12 cellular contexts compared by ENCODE assay signal in the genomic region with DNA sequence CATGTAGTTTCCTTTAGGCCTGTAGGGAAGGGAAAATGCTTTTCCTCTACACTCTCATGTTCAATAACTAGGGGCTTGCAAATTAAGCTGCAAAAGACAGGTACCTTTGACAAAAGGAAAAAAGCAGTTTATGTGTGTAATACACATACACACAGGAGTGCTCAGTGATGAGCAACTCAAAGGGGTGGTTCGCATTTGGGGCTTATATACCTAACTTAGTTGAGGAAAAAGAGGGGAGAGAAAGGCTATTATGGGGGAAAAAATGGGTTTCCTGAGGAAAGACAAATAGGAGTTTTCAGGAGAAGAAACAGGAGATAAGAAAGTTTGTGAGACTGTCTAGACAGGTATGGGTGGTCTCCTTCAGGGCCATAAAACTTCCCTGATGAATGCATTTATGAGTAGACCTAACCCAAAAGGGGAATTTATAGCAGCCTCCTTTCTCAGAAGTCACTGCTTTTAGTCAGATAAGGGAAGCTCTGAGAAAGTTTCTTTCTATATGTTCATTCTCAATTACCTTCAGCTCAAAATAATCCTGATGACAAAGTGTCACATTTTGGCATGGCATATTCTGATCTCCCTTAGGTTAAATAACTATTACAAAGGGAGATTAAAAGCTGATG. TPM values are rescaled to one million over a fixed set of nuclear protein-coding genes. Genes with fewer than 3 reads are reported as not detected.
DNase-seq lines count a peak whose midpoint lies in the region; ATAC-seq lines count a peak whose summit lies in the region.
"Had no signal": no experiment of that assay in that cellular context is flagged by ENCODE, and none has a peak within 500 bp of the region (broad histone marks: within the 10 kb centered on the region; RNA-seq: fewer than 3 reads in every experiment).

No MANE protein-coding gene starts in this region.

- no peaks in the 10 kb centered on the region for H3K27me3 Mint-ChIP-seq in activated naive CD4-positive, alpha-beta T cell treated with anti-CD3 and anti-CD28 coated beads for 36 hours (ENCODE audit: low read depth)
- H3K27me3 Mint-ChIP-seq in IgD-negative memory B cell, result no peaks in the 10 kb centered on the region
- no peaks in the 10 kb centered on the region for H3K27me3 Mint-ChIP-seq in activated T-helper 17 cell treated with anti-CD3 and anti-CD28 coated beads, Interleukin-2, amount 50 U/mL, for 72 hours
- no peaks in the 10 kb centered on the region for H3K27me3 Mint-ChIP-seq in stimulated activated naive B cell treated with anti-CD40 and anti-IgM and Interleukin-4, amounts not matched to agents 10 μg/mL and 1 μg/mL and 100 μg/mL, for 72 hours

- H3K4me3 Mint-ChIP-seq in activated naive CD4-positive, alpha-beta T cell treated with anti-CD3 and anti-CD28 coated beads for 36 hours, result peak overlapping the region; percentile 59
- H3K4me3 Mint-ChIP-seq in IgD-negative memory B cell, result peak overlapping the region in 2 of 4 donors; percentile 20 to 86
- H3K4me3 Mint-ChIP-seq in activated T-helper 17 cell treated with anti-CD3 and anti-CD28 coated beads, Interleukin-2, amount 50 U/mL, for 72 hours, result peak overlapping the region; percentile 91
- H3K4me3 Mint-ChIP-seq in stimulated activated naive B cell treated with anti-CD40 and anti-IgM and Interleukin-4, amounts not matched to agents 10 μg/mL and 1 μg/mL and 100 μg/mL, for 72 hours, result peak overlapping the region; percentile 33 to 61

- no peaks in the 10 kb centered on the region for H3K9me3 Mint-ChIP-seq in activated naive CD4-positive, alpha-beta T cell treated with anti-CD3 and anti-CD28 coated beads for 36 hours
- no peaks in the 10 kb centered on the region for H3K9me3 Mint-ChIP-seq in IgD-negative memory B cell
- H3K9me3 Mint-ChIP-seq in activated T-helper 17 cell treated with anti-CD3 and anti-CD28 coated beads, Interleukin-2, amount 50 U/mL, for 72 hours, result no peaks in the 10 kb centered on the region
- H3K9me3 Mint-ChIP-seq in stimulated activated naive B cell treated with anti-CD40 and anti-IgM and Interleukin-4, amounts not matched to agents 10 μg/mL and 1 μg/mL and 100 μg/mL, for 72 hours, result no peaks in the 10 kb centered on the region

- CTCF ChIA-PET in activated naive CD4-positive, alpha-beta T cell treated with anti-CD3 and anti-CD28 coated beads for 36 hours (lab: Charles Lee), result interaction anchor here (0.6 to 1.4 kb wide), 8 partner anchors 9 to 158 kb away, joined by 3 to 13 read pairs (median 4); no protein-coding TSS in a partner anchor

- peaks cover 13% of the 10 kb centered on the region for H3K36me3 Mint-ChIP-seq in activated naive CD4-positive, alpha-beta T cell treated with anti-CD3 and anti-CD28 coated beads for 36 hours (ENCODE audit: low read depth)
- H3K36me3 Mint-ChIP-seq in IgD-negative memory B cell, result no peaks in the 10 kb centered on the region
- peaks cover 11% of the 10 kb centered on the region for H3K36me3 Mint-ChIP-seq in activated T-helper 17 cell treated with anti-CD3 and anti-CD28 coated beads, Interleukin-2, amount 50 U/mL, for 72 hours (ENCODE audit: low read depth)
- peaks cover 3 to 15% of the 10 kb centered on the region in 2 donors for H3K36me3 Mint-ChIP-seq in stimulated activated naive B cell treated with anti-CD40 and anti-IgM and Interleukin-4, amounts not matched to agents 10 μg/mL and 1 μg/mL and 100 μg/mL, for 72 hours

- intact Hi-C loops in activated naive CD4-positive, alpha-beta T cell treated with anti-CD3 and anti-CD28 coated beads for 36 hours (cut with micrococcal nuclease), result loop anchor here (1.0 kb wide), 4 partner anchors 13 to 432 kb away; no protein-coding TSS in a partner anchor

- peak; percentile 67 for ATAC-seq in activated T-helper 17 cell treated with anti-CD3 and anti-CD28 coated beads, Interleukin-2, amount 50 U/mL, for 72 hours (replicated peaks)
- peak; percentile 66 to 78 for ATAC-seq in stimulated activated naive B cell treated with anti-CD40 and anti-IgM and Interleukin-4, amounts not matched to agents 10 μg/mL and 1 μg/mL and 100 μg/mL, for 72 hours (replicated peaks)

- H3K4me1 Mint-ChIP-seq in activated naive CD4-positive, alpha-beta T cell treated with anti-CD3 and anti-CD28 coated beads for 36 hours (ENCODE audit: low read depth), result peaks cover 16% of the 10 kb centered on the region
- peaks cover 4 to 19% (median 11%) of the 10 kb centered on the region in 3 donors for H3K4me1 Mint-ChIP-seq in IgD-negative memory B cell
- H3K4me1 Mint-ChIP-seq in activated T-helper 17 cell treated with anti-CD3 and anti-CD28 coated beads, Interleukin-2, amount 50 U/mL, for 72 hours, result peaks cover 16% of the 10 kb centered on the region
- peaks cover 7 to 14% of the 10 kb centered on the region in 2 donors for H3K4me1 Mint-ChIP-seq in stimulated activated naive B cell treated with anti-CD40 and anti-IgM and Interleukin-4, amounts not matched to agents 10 μg/mL and 1 μg/mL and 100 μg/mL, for 72 hours

- H3K27ac Mint-ChIP-seq in activated naive CD4-positive, alpha-beta T cell treated with anti-CD3 and anti-CD28 coated beads for 36 hours, result peak overlapping the region; percentile 98
- H3K27ac Mint-ChIP-seq in IgD-negative memory B cell, result peak overlapping the region in 2 of 3 donors; percentile 7 to 42
- H3K27ac Mint-ChIP-seq in activated T-helper 17 cell treated with anti-CD3 and anti-CD28 coated beads, Interleukin-2, amount 50 U/mL, for 72 hours, result peak overlapping the region; percentile 69
- peak overlapping the region; percentile 63 for H3K27ac Mint-ChIP-seq in stimulated activated naive B cell treated with anti-CD40 and anti-IgM and Interleukin-4, amounts not matched to agents 10 μg/mL and 1 μg/mL and 100 μg/mL, for 72 hours

- peak; percentile 16 for DNase-seq in activated naive CD4-positive, alpha-beta T cell treated with anti-CD3 and anti-CD28 coated beads for 36 hours
- DNase-seq in activated naive CD4-positive, alpha-beta T cell treated with Interleukin-2 at 50 U/mL for 16 hours, result no peak
- DNase-seq in stimulated activated naive B cell treated with anti-CD40 and anti-IgM and Interleukin-4, amounts not matched to agents 10 μg/mL and 1 μg/mL and 100 μg/mL, for 72 hours, result no peak
- DNase-seq in SK-N-DZ (ENCODE audit: low spot score), result no peak
- no peak for DNase-seq in inferior parietal cortex (ENCODE audit: extremely low spot score)
- DNase-seq in central memory CD4-positive, alpha-beta T cell, result no peak
- DNase-seq: islet precursor cell, Kasumi-1, NCI-H1930, NCI-H526 had no signal

RNA-seq across cellular contexts. Expression of a gene that starts 55.1 kb away (rescaled TPM):
- total RNA-seq in activated naive CD4-positive, alpha-beta T cell treated with anti-CD3 and anti-CD28 coated beads for 36 hours, result 100 to 1,000 TPM; 132 to 133 TPM
- 2.6 TPM for polyA plus RNA-seq in IgD-negative memory B cell
- total RNA-seq in activated T-helper 17 cell treated with anti-CD3 and anti-CD28 coated beads, Interleukin-2, amount 50 U/mL, for 72 hours, result 10 to 100 TPM; 73.2 to 77.5 TPM
- polyA plus RNA-seq in SK-N-DZ (2014; cell fraction: cytosol; rRNA removed), result 55.2 and 64.4 TPM in 2 replicates
- 220 and 281 TPM in 2 replicates for polyA plus RNA-seq in SK-N-DZ (2014; cell fraction: nucleus; rRNA removed)

Comparison
In these comparisons a context has a peak if more than half of its experiments do, and no peak if none do; other contexts are left out.
1. H3K27ac Mint-ChIP-seq: peak in every context shown above with its lines; median percentile 98 in activated naive CD4-positive, alpha-beta T cell treated with anti-CD3 and anti-CD28 coated beads for 36 hours; 69 in activated T-helper 17 cell treated with anti-CD3 and anti-CD28 coated beads, Interleukin-2, amount 50 U/mL, for 72 hours; 63 in stimulated activated naive B cell treated with anti-CD40 and anti-IgM and Interleukin-4, amounts not matched to agents 10 μg/mL and 1 μg/mL and 100 μg/mL, for 72 hours; 24 in IgD-negative memory B cell.